8 cellular contexts compared by ENCODE assay signal in genomic region chr15:74995779-74996765, GRCh38. TPM values are rescaled to one million over a fixed set of nuclear protein-coding genes. Genes with fewer than 3 reads are reported as not detected.
A peak's percentile ranks its signal among the peaks of the same experiment; 100 is the strongest.
DNase-seq lines count a peak whose midpoint lies in the region; ATAC-seq, FAIRE-seq and TF ChIP-seq lines count a peak whose summit lies in the region.

No MANE protein-coding gene starts in this region.

- peaks cover 39% of the 10 kb centered on the region for H3K36me3 Mint-ChIP-seq in brain

- H3K36me3 ChIP-seq in HepG2 (replicated peaks in 1 of 2; ENCODE audit: control insufficient read depth in 1 of 2, insufficient read depth in 2 of 2, low read length in 2 of 2) = no peaks in the 10 kb centered on the region

- peaks cover 21% of the 10 kb centered on the region for H3K4me1 ChIP-seq in HepG2 (ENCODE audit: insufficient read depth, low read length)

- no peaks in the 10 kb centered on the region for H3K9me3 ChIP-seq in HepG2 (ENCODE audit: low read length)

- H3K9me3 Mint-ChIP-seq in brain = peaks cover 0 to 10% (median 5%) of the 10 kb centered on the region in 5 experiments

- TF ChIP-seq CTCF in brain (conservative IDR thresholded peaks at IDR 0.05) = no peak
- TF ChIP-seq CTCF in HepG2 (CRISPR knock-in tag; IDR thresholded peaks at IDR 0.05) = peak; percentile 26; the same call in 1 of the 2 replicates

- H3K9ac ChIP-seq in HepG2 (ENCODE audit: insufficient read depth, low read depth, low read length) = peak overlapping the region; percentile 62

- peaks cover 68% of the 10 kb centered on the region for H3K4me1 Mint-ChIP-seq in brain

- ATAC-seq in HepG2 (peak; percentile 88), GM18870 (IDR thresholded peaks at IDR 0.05; ENCODE audit: unreplicated experiment) (no peak)

- TF ChIP-seq RAD21 in HepG2 (CRISPR knock-in tag; IDR thresholded peaks at IDR 0.05) = no peak

- TSS peak; percentile 49 for BruUV-seq in HepG2 (replicated peaks; lab: Mats Ljungman, UMichigan)

- no peak for FAIRE-seq in HepG2 (lab: Jason Lieb, UNC)
- FAIRE-seq in HTR-8/SVneo (lab: Jason Lieb, UNC) = no peak

- DNase-seq in G401 (ENCODE audit: low spot score) = peak; percentile 84
- peak; percentile 20 for DNase-seq in NCI-H2107 treated with DMSO at 0.1 percent for 48 hours (lab: John Stamatoyannopoulos, UW; ENCODE audit: unreplicated experiment)
- DNase-seq in HepG2 (ENCODE audit: low spot score) = peak; percentile 50
- peak in 33 of 49 donors; percentile 10 to 89 (median 36) for DNase-seq in substantia nigra (lab: John Stamatoyannopoulos, UW)
- DNase-seq in HTR-8/SVneo (ENCODE audit: insufficient read length, low spot score) = no peak
- no peak for DNase-seq in activated gamma-delta T cell (lab: John Stamatoyannopoulos, UW)

- H3K4me3 ChIP-seq in HepG2 (replicated peaks in 1 of 3; ENCODE audit: insufficient read depth in 1 of 3, low read depth in 2 of 3, low read length in 3 of 3) = peak overlapping the region; percentile 79 to 96 (median 95)

- peaks cover 4% of the 10 kb centered on the region for H3K27me3 Mint-ChIP-seq in brain

- CTCF ChIA-PET in HepG2 (lab: Yijun Ruan, JAX; ENCODE audit: low intra/inter-chr PET ratio, low total read pairs) = no interaction called here

- TF ChIP-seq EP300 in HepG2 (IDR thresholded peaks at IDR 0.05; ENCODE audit: low read depth in 2 of 2, low read length in 2 of 2) = no peak
- TF ChIP-seq EP300 in HepG2 (CRISPR knock-in tag; IDR thresholded peaks at IDR 0.05; ENCODE audit: borderline replicate concordance) = no peak

- peaks cover 19% of the 10 kb centered on the region for H3K79me2 ChIP-seq in HepG2 (ENCODE audit: insufficient read depth, low read length)

- no peaks in the 10 kb centered on the region for H3K27me3 ChIP-seq in HepG2 (ENCODE audit: control insufficient read depth in 1 of 2, insufficient read depth in 2 of 2, low read length in 2 of 2)

- no peaks in the 10 kb centered on the region; the same call in 1 of the 2 replicates for H4K20me1 ChIP-seq in HepG2 (ENCODE audit: insufficient read depth, low read length)

- peak overlapping the region; percentile 71 for H3K27ac ChIP-seq in HepG2 (ENCODE audit: extremely low read length, insufficient read depth, low read length)
- peak overlapping the region; percentile 77 for H3K27ac ChIP-seq in substantia nigra (ENCODE audit: low read depth, low read length, poor library complexity, severe bottlenecking)

- 7% methylated on average over 24 of the region's 42 CpGs for whole genome bisulfite sequencing in HepG2 (ENCODE audit: low lambda C conversion rate)

- POLR2A ChIA-PET in HepG2 (lab: Yijun Ruan, JAX) = interaction anchor here (0.9 to 2.1 kb wide), 6 partner anchors 7 to 373 kb away, joined by 3 to 17 read pairs (median 6); partner anchors contain the start of genes COX5A, FAM219B, MAN2C1 and PPCDC

- peak overlapping the region; percentile 85 to 93 (median 88) for H3K4me3 Mint-ChIP-seq in brain

- no peak overlapping the region for H2AFZ ChIP-seq in HepG2 (ENCODE audit: low read length)

- intact Hi-C loops in HepG2 (cut with micrococcal nuclease; ENCODE audit: unreplicated experiment) = no loop called here

- peak overlapping the region; percentile 52 to 95 (median 92) for H3K27ac Mint-ChIP-seq in brain

- H3K4me2 ChIP-seq in HepG2 (ENCODE audit: low read depth, low read length) = peak overlapping the region; percentile 96

- in situ Hi-C loops in G401 (cut with HindIII; ENCODE audit: low sequenced_read_pairs) = no loop called here
- in situ Hi-C loops in HepG2 (cut with HindIII; ENCODE audit: extremely low pct_ligation_motif_present, low pct_unique_long_range_greater_than_20kb) = no loop called here

- no peak for TF ChIP-seq POLR2A in HepG2 (IDR thresholded peaks at IDR 0.05; ENCODE audit: insufficient read depth in 1 of 2, low read depth in 2 of 2, low read length in 2 of 2)

RNA-seq across cellular contexts. Expression of gene SCAMP5, which starts 0.7 kb away (rescaled TPM):
- total RNA-seq in G401 (2014; rRNA removed; shearing (Covaris generic)) = 7.7 and 15.0 TPM in 2 replicates
- polyA plus RNA-seq in brain (ENCODE audit: insufficient read depth, low read depth, low replicate concordance) (146 TPM), HepG2 (2011; rRNA removed) (49.0 and 58.1 TPM in 2 replicates)
- total RNA-seq in HepG2 (2016; rRNA removed; fragmentation: Illumina TruSeq; extraction: Trizol) = 31.1 and 34.3 TPM in 2 replicates
- total RNA-seq in HepG2 (2016; cell fraction: cytosol; rRNA removed; fragmentation: Illumina TruSeq; extraction: Trizol; ENCODE audit: low read depth) = 18.1 and 20.2 TPM in 2 replicates
- total RNA-seq in HepG2 (2016; cell fraction: insoluble cytoplasmic fraction; rRNA removed; fragmentation: Illumina TruSeq; extraction: Trizol) = 28.9 and 30.0 TPM in 2 replicates
- total RNA-seq in HepG2 (2016; cell fraction: membrane; rRNA removed; fragmentation: Illumina TruSeq; extraction: Trizol) = 51.8 and 60.3 TPM in 2 replicates
- total RNA-seq in HepG2 (2016; cell fraction: nucleus; rRNA removed; fragmentation: Illumina TruSeq; extraction: Trizol) = 18.6 and 23.6 TPM in 2 replicates
- polyA plus RNA-seq in HepG2 (2011; cell fraction: cytosol; rRNA removed) = 46.5 and 47.4 TPM in 2 replicates
- polyA plus RNA-seq in HepG2 (2011; cell fraction: nucleus; rRNA removed) = 39.9 and 45.6 TPM in 2 replicates
- 23.3 and 23.6 TPM in 2 replicates for polyA plus RNA-seq in HepG2 (2012)
- polyA plus RNA-seq in HepG2 (2016; cell fraction: cytosol; fragmentation: Illumina TruSeq; extraction: Trizol; ENCODE audit: low read depth) = 30.8 and 37.6 TPM in 2 replicates
- 43.3 and 47.6 TPM in 2 replicates for polyA plus RNA-seq in HepG2 (2016; cell fraction: insoluble cytoplasmic fraction; fragmentation: Illumina TruSeq; extraction: Trizol; ENCODE audit: low read depth)
- polyA plus RNA-seq in HepG2 (2016; cell fraction: membrane; fragmentation: Illumina TruSeq; extraction: Trizol; ENCODE audit: low read depth) = 77.2 and 78.4 TPM in 2 replicates
- 46.8 and 52.7 TPM in 2 replicates for polyA plus RNA-seq in HepG2 (2016; cell fraction: nucleus; fragmentation: Illumina TruSeq; extraction: Trizol; ENCODE audit: insufficient read depth, low read depth)
- polyA minus RNA-seq in HepG2 (2011; rRNA and poly(A)+ RNA removed; ENCODE audit: low replicate concordance) = 10.5 and 79.6 TPM in 2 replicates
- polyA minus RNA-seq in HepG2 (2011; cell fraction: cytosol; rRNA and poly(A)+ RNA removed) = 15.0 and 19.5 TPM in 2 replicates
- polyA minus RNA-seq in HepG2 (2011; cell fraction: nucleus; rRNA and poly(A)+ RNA removed) = 7.2 and 10.4 TPM in 2 replicates

RNA-seq across cellular contexts. Expression of gene PPCDC, which starts 27.3 kb away (rescaled TPM):
- 17.1 and 26.2 TPM in 2 replicates for total RNA-seq in G401 (2014; rRNA removed; shearing (Covaris generic))
- polyA plus RNA-seq in brain (ENCODE audit: insufficient read depth, low read depth, low replicate concordance) = 17.9 TPM
- total RNA-seq in HepG2 (2016; rRNA removed; fragmentation: Illumina TruSeq; extraction: Trizol) = 9.9 and 12.3 TPM in 2 replicates
- total RNA-seq in HepG2 (2016; cell fraction: cytosol; rRNA removed; fragmentation: Illumina TruSeq; extraction: Trizol; ENCODE audit: low read depth) = 4.1 and 6.1 TPM in 2 replicates
- total RNA-seq in HepG2 (2016; cell fraction: insoluble cytoplasmic fraction; rRNA removed; fragmentation: Illumina TruSeq; extraction: Trizol) = 12.0 and 13.0 TPM in 2 replicates
- total RNA-seq in HepG2 (2016; cell fraction: membrane; rRNA removed; fragmentation: Illumina TruSeq; extraction: Trizol) = 8.6 and 11.2 TPM in 2 replicates
- total RNA-seq in HepG2 (2016; cell fraction: nucleus; rRNA removed; fragmentation: Illumina TruSeq; extraction: Trizol) = 11.2 and 14.5 TPM in 2 replicates
- 12.8 and 13.9 TPM in 2 replicates for polyA plus RNA-seq in HepG2 (2011; rRNA removed)
- 12.1 and 15.8 TPM in 2 replicates for polyA plus RNA-seq in HepG2 (2011; cell fraction: cytosol; rRNA removed)
- 21.1 and 24.9 TPM in 2 replicates for polyA plus RNA-seq in HepG2 (2011; cell fraction: nucleus; rRNA removed)
- 5.4 and 7.5 TPM in 2 replicates for polyA plus RNA-seq in HepG2 (2012)
- 5.6 and 6.3 TPM in 2 replicates for polyA plus RNA-seq in HepG2 (2016; cell fraction: cytosol; fragmentation: Illumina TruSeq; extraction: Trizol; ENCODE audit: low read depth)
- 12.3 and 13.4 TPM in 2 replicates for polyA plus RNA-seq in HepG2 (2016; cell fraction: insoluble cytoplasmic fraction; fragmentation: Illumina TruSeq; extraction: Trizol; ENCODE audit: low read depth)
- polyA plus RNA-seq in HepG2 (2016; cell fraction: membrane; fragmentation: Illumina TruSeq; extraction: Trizol; ENCODE audit: low read depth) = 6.8 and 8.5 TPM in 2 replicates
- 17.5 and 18.7 TPM in 2 replicates for polyA plus RNA-seq in HepG2 (2016; cell fraction: nucleus; fragmentation: Illumina TruSeq; extraction: Trizol; ENCODE audit: insufficient read depth, low read depth)
- polyA minus RNA-seq in HepG2 (2011; rRNA and poly(A)+ RNA removed; ENCODE audit: low replicate concordance) = 42.6 and 47.0 TPM in 2 replicates
- polyA minus RNA-seq in HepG2 (2011; cell fraction: cytosol; rRNA and poly(A)+ RNA removed) = 2.5 and 4.8 TPM in 2 replicates
- 24.3 and 26.1 TPM in 2 replicates for polyA minus RNA-seq in HepG2 (2011; cell fraction: nucleus; rRNA and poly(A)+ RNA removed)

RNA-seq across cellular contexts. Expression of gene RPP25, which starts 39.5 kb away (rescaled TPM):
- total RNA-seq in G401 (2014; rRNA removed; shearing (Covaris generic)) = 28.8 and 31.8 TPM in 2 replicates
- 9.4 TPM for polyA plus RNA-seq in brain (ENCODE audit: insufficient read depth, low read depth, low replicate concordance)
- 0.08 and 0.11 TPM in 2 replicates for total RNA-seq in HepG2 (2016; rRNA removed; fragmentation: Illumina TruSeq; extraction: Trizol)
- total RNA-seq in HepG2 (2016; cell fraction: cytosol; rRNA removed; fragmentation: Illumina TruSeq; extraction: Trizol; ENCODE audit: low read depth) = not detected in 2 replicates
- total RNA-seq in HepG2 (2016; cell fraction: insoluble cytoplasmic fraction; rRNA removed; fragmentation: Illumina TruSeq; extraction: Trizol) = 0.09 and 0.16 TPM in 2 replicates
- 0.12 and 0.14 TPM in 2 replicates for total RNA-seq in HepG2 (2016; cell fraction: membrane; rRNA removed; fragmentation: Illumina TruSeq; extraction: Trizol)
- total RNA-seq in HepG2 (2016; cell fraction: nucleus; rRNA removed; fragmentation: Illumina TruSeq; extraction: Trizol) = not detected in 2 replicates
- 0.04 and 0.05 TPM in 2 replicates for polyA plus RNA-seq in HepG2 (2011; rRNA removed)
- 0.09 and 0.12 TPM in 2 replicates for polyA plus RNA-seq in HepG2 (2011; cell fraction: cytosol; rRNA removed)
- 0.07 and 0.11 TPM in 2 replicates for polyA plus RNA-seq in HepG2 (2011; cell fraction: nucleus; rRNA removed)
- polyA plus RNA-seq in HepG2 (2012) = 0.07 TPM in 1 of 2 replicates, not detected in the other
- 0.08 TPM in 1 of 2 replicates, not detected in the other for polyA plus RNA-seq in HepG2 (2016; cell fraction: cytosol; fragmentation: Illumina TruSeq; extraction: Trizol; ENCODE audit: low read depth)
- 0.08 TPM in 1 of 2 replicates, not detected in the other for polyA plus RNA-seq in HepG2 (2016; cell fraction: insoluble cytoplasmic fraction; fragmentation: Illumina TruSeq; extraction: Trizol; ENCODE audit: low read depth)
- 0.08 TPM in 1 of 2 replicates, not detected in the other for polyA plus RNA-seq in HepG2 (2016; cell fraction: membrane; fragmentation: Illumina TruSeq; extraction: Trizol; ENCODE audit: low read depth)
- 0.15 TPM in 2 replicates for polyA plus RNA-seq in HepG2 (2016; cell fraction: nucleus; fragmentation: Illumina TruSeq; extraction: Trizol; ENCODE audit: insufficient read depth, low read depth)
- 0.22 and 25.9 TPM in 2 replicates for polyA minus RNA-seq in HepG2 (2011; rRNA and poly(A)+ RNA removed; ENCODE audit: low replicate concordance)
- 0.30 and 0.62 TPM in 2 replicates for polyA minus RNA-seq in HepG2 (2011; cell fraction: cytosol; rRNA and poly(A)+ RNA removed)
- polyA minus RNA-seq in HepG2 (2011; cell fraction: nucleus; rRNA and poly(A)+ RNA removed) = 0.25 and 0.26 TPM in 2 replicates

RNA-seq across cellular contexts. Expression of gene COX5A, which starts 58.2 kb away (rescaled TPM):
- total RNA-seq in G401 (2014; rRNA removed; shearing (Covaris generic)) = 290 and 313 TPM in 2 replicates
- polyA plus RNA-seq in brain (ENCODE audit: insufficient read depth, low read depth, low replicate concordance) = 342 TPM
- total RNA-seq in HepG2 (2016; rRNA removed; fragmentation: Illumina TruSeq; extraction: Trizol) = 217 and 218 TPM in 2 replicates
- 117 and 120 TPM in 2 replicates for total RNA-seq in HepG2 (2016; cell fraction: cytosol; rRNA removed; fragmentation: Illumina TruSeq; extraction: Trizol; ENCODE audit: low read depth)
- total RNA-seq in HepG2 (2016; cell fraction: insoluble cytoplasmic fraction; rRNA removed; fragmentation: Illumina TruSeq; extraction: Trizol) = 207 and 224 TPM in 2 replicates
- 128 and 130 TPM in 2 replicates for total RNA-seq in HepG2 (2016; cell fraction: membrane; rRNA removed; fragmentation: Illumina TruSeq; extraction: Trizol)
- 98.7 and 101 TPM in 2 replicates for total RNA-seq in HepG2 (2016; cell fraction: nucleus; rRNA removed; fragmentation: Illumina TruSeq; extraction: Trizol)
- 132 and 158 TPM in 2 replicates for polyA plus RNA-seq in HepG2 (2011; rRNA removed)
- 156 and 163 TPM in 2 replicates for polyA plus RNA-seq in HepG2 (2011; cell fraction: cytosol; rRNA removed)
- 70.3 and 75.2 TPM in 2 replicates for polyA plus RNA-seq in HepG2 (2011; cell fraction: nucleus; rRNA removed)
- 264 and 279 TPM in 2 replicates for polyA plus RNA-seq in HepG2 (2012)
- polyA plus RNA-seq in HepG2 (2016; cell fraction: cytosol; fragmentation: Illumina TruSeq; extraction: Trizol; ENCODE audit: low read depth) = 273 and 293 TPM in 2 replicates
- polyA plus RNA-seq in HepG2 (2016; cell fraction: insoluble cytoplasmic fraction; fragmentation: Illumina TruSeq; extraction: Trizol; ENCODE audit: low read depth) = 379 and 384 TPM in 2 replicates
- 251 and 264 TPM in 2 replicates for polyA plus RNA-seq in HepG2 (2016; cell fraction: membrane; fragmentation: Illumina TruSeq; extraction: Trizol; ENCODE audit: low read depth)
- polyA plus RNA-seq in HepG2 (2016; cell fraction: nucleus; fragmentation: Illumina TruSeq; extraction: Trizol; ENCODE audit: insufficient read depth, low read depth) = 250 and 258 TPM in 2 replicates
- 21.4 and 51.3 TPM in 2 replicates for polyA minus RNA-seq in HepG2 (2011; rRNA and poly(A)+ RNA removed; ENCODE audit: low replicate concordance)
- 76.2 and 81.5 TPM in 2 replicates for polyA minus RNA-seq in HepG2 (2011; cell fraction: cytosol; rRNA and poly(A)+ RNA removed)
- polyA minus RNA-seq in HepG2 (2011; cell fraction: nucleus; rRNA and poly(A)+ RNA removed) = 23.3 and 29.7 TPM in 2 replicates

Comparison
In these comparisons a context has a peak if more than half of its experiments do, and no peak if none do; other contexts are left out.
1. DNase-seq: peak in G401 (single experiment), NCI-H2107 treated with DMSO at 0.1 percent for 48 hours (single experiment), HepG2 (single experiment) and substantia nigra (33 of 49); none in HTR-8/SVneo (single experiment) and activated gamma-delta T cell (single experiment).
2. RNA of gene RPP25, which starts 39.5 kb away (total RNA-seq): 28.8 to 31.8 TPM in G401; 0.08 to 0.16 TPM in HepG2; every median in the first group is over 10 times any median in the second.